ENCODE assay signal across 8 cellular contexts in genomic region chr5:119071573-119071874, GRCh38. TPM values are rescaled to one million over a fixed set of nuclear protein-coding genes. Genes with fewer than 3 reads are reported as not detected.
A peak's percentile ranks its signal among the peaks of the same experiment; 100 is the strongest.
DNase-seq lines count a peak whose midpoint lies in the region; ATAC-seq, FAIRE-seq and TF ChIP-seq lines count a peak whose summit lies in the region.

No MANE protein-coding gene starts in this region.

- H3K36me3 ChIP-seq in GM06990 (ENCODE audit: control insufficient read depth, insufficient read depth, low read length) (no peaks in the 10 kb centered on the region), HCT116 (ENCODE audit: control insufficient read depth in 1 of 2, insufficient read depth in 2 of 2, low read length in 2 of 2) (no peaks in the 10 kb centered on the region), trophoblast cell (ENCODE audit: control insufficient read depth in 1 of 2, insufficient read depth in 2 of 2, low read length in 2 of 2) (no peaks in the 10 kb centered on the region)

- peak overlapping the region; percentile 82 for H3K4ac ChIP-seq in trophoblast cell (ENCODE audit: low read depth, low read length)

- TF ChIP-seq RAD21 in HCT116 (IDR thresholded peaks at IDR 0.05; ENCODE audit: low read depth) = no peak

- H3K9ac ChIP-seq in HCT116 (ENCODE audit: low read length) (peak overlapping the region; percentile 78), trophoblast cell (ENCODE audit: low read length) (peak overlapping the region; percentile 87)

- peak; percentile 10 for ATAC-seq in HCT116

- RAD21 ChIA-PET in HCT116 (lab: Charles Lee; ENCODE audit: low non-redundant PET in 1 of 2, low total read pairs in 2 of 2, uncharacterized antibody in 2 of 2, unreplicated experiment in 2 of 2) = no interaction called here

- H2AK5ac ChIP-seq in trophoblast cell (ENCODE audit: low read length) = no peak overlapping the region

- H4K20me1 ChIP-seq in HCT116 (ENCODE audit: insufficient read depth) = no peaks in the 10 kb centered on the region

- H3K4me2 ChIP-seq in HCT116 (ENCODE audit: low read length) = peak overlapping the region; percentile 98
- H3K4me2 ChIP-seq in trophoblast cell (ENCODE audit: low read length) = peak overlapping the region; percentile 61

- H2AFZ ChIP-seq in HCT116 (ENCODE audit: low read depth, low read length, poor library complexity, severe bottlenecking) = no peak overlapping the region
- H2AFZ ChIP-seq in trophoblast cell (ENCODE audit: insufficient read depth, low read length, poor library complexity) = peak overlapping the region; percentile 99

- H3K79me2 ChIP-seq in HCT116 (ENCODE audit: insufficient read depth, low read length) (peaks cover 38% of the 10 kb centered on the region), trophoblast cell (ENCODE audit: control insufficient read depth, insufficient read depth, low read length, poor library complexity) (peaks cover 2% of the 10 kb centered on the region)

- H4K91ac ChIP-seq in trophoblast cell (ENCODE audit: low read depth, low read length) = peak overlapping the region; percentile 86

- FAIRE-seq in GM12892 (lab: Jason Lieb, UNC) = no peak

- TF ChIP-seq POLR2A in HCT116 (IDR thresholded peaks at IDR 0.05; ENCODE audit: borderline replicate concordance, extremely low read depth, insufficient read depth, insufficient read length) (no peak), GM12892 (IDR thresholded peaks at IDR 0.05; ENCODE audit: low read depth, low read length) (no peak)

- H2BK12ac ChIP-seq in trophoblast cell (ENCODE audit: low read length) = no peak overlapping the region

- H3K27me3 ChIP-seq in GM06990 (replicated peaks; ENCODE audit: control insufficient read depth, insufficient read depth, low read length) (no peaks in the 10 kb centered on the region), HCT116 (ENCODE audit: insufficient read depth, low read length) (no peaks in the 10 kb centered on the region), trophoblast cell (ENCODE audit: insufficient read depth, low read length) (no peaks in the 10 kb centered on the region)

- intact Hi-C loops in HCT116 (cut with micrococcal nuclease) = loop anchor here (2.0 kb wide), 2 partner anchors 197 to 339 kb away; no protein-coding TSS in a partner anchor

- TF ChIP-seq CTCF in GM06990 (IDR thresholded peaks at IDR 0.05; ENCODE audit: insufficient read depth, low read length, poor library complexity, severe bottlenecking) (no peak), HCT116 (IDR thresholded peaks at IDR 0.05 in 2 of 3, conservative IDR thresholded peaks at IDR 0.05 in 1 of 3; ENCODE audit: borderline replicate concordance in 1 of 3, insufficient read depth in 1 of 3, low read depth in 2 of 3, low read length in 2 of 3) (no peak), RWPE1 (conservative IDR thresholded peaks at IDR 0.05; ENCODE audit: low read depth) (no peak), fibroblast of the aortic adventitia (IDR thresholded peaks at IDR 0.05; ENCODE audit: insufficient read depth, low read length) (no peak)

- peak overlapping the region; percentile 74 for H3K4me3 ChIP-seq in GM06990 (replicated peaks; ENCODE audit: low read depth, low read length)
- peak overlapping the region; percentile 80 to 87 for H3K4me3 ChIP-seq in HCT116 (replicated peaks in 1 of 2; ENCODE audit: low read depth in 1 of 2, low read length in 2 of 2)
- H3K4me3 ChIP-seq in fibroblast of the aortic adventitia (ENCODE audit: low read depth, low read length) = peak overlapping the region; percentile 97
- peak overlapping the region; percentile 95 for H3K4me3 ChIP-seq in trophoblast cell (ENCODE audit: low read depth, low read length)

- H2BK120ac ChIP-seq in trophoblast cell (ENCODE audit: insufficient read depth, low read length, poor library complexity) = peak overlapping the region; percentile 87

- CTCF ChIA-PET in HCT116 (lab: Charles Lee) (no interaction called here), RWPE1 (lab: Yijun Ruan, JAX) (interaction anchor here (0.6 to 1.8 kb wide), 5 partner anchors 196 to 340 kb away, joined by 4 to 6 read pairs (median 4); no protein-coding TSS in a partner anchor)

- H3K23ac ChIP-seq in trophoblast cell (ENCODE audit: low read length) = no peak overlapping the region

- H3K4me1 ChIP-seq in HCT116 (ENCODE audit: control insufficient read depth in 1 of 2, insufficient read depth in 2 of 2, low read length in 2 of 2) (peaks cover 10 to 13% of the 10 kb centered on the region in 2 experiments; a peak in 3 of 4 replicates), trophoblast cell (ENCODE audit: control insufficient read depth in 1 of 2, insufficient read depth in 2 of 2, low read length in 2 of 2) (peaks cover 0 to 2% of the 10 kb centered on the region in 2 experiments)

- no peak for DNase-seq in GM06990 (ENCODE audit: extremely low read depth, insufficient read length)
- DNase-seq in HCT116 (ENCODE audit: low read depth, low spot score) = no peak
- no peak for DNase-seq in RWPE1 (ENCODE audit: low spot score)
- no peak for DNase-seq in fibroblast of the aortic adventitia (ENCODE audit: low read depth)
- DNase-seq in trophoblast cell = no peak
- DNase-seq in HCEC 1CT = no peak
- no peak for DNase-seq in GM12892 (ENCODE audit: insufficient read length)
- no peak for DNase-seq in NOMO-1 (lab: John Stamatoyannopoulos, UW; ENCODE audit: unreplicated experiment in 2 of 2)

- H3K27ac ChIP-seq in HCT116 (ENCODE audit: low read depth, low read length) (peak overlapping the region; percentile 70), RWPE1 (peak overlapping the region; percentile 91), trophoblast cell (ENCODE audit: low read depth, low read length) (peak overlapping the region; percentile 65)

- no peaks in the 10 kb centered on the region for H3K9me2 ChIP-seq in HCT116 (ENCODE audit: insufficient read depth)

- H2BK5ac ChIP-seq in trophoblast cell (ENCODE audit: low read depth, low read length, poor library complexity) = no peak overlapping the region

- H4K8ac ChIP-seq in trophoblast cell (ENCODE audit: low read depth, low read length) = peak overlapping the region; percentile 92

- H3K9me3 ChIP-seq in HCT116 (ENCODE audit: control insufficient read depth in 1 of 2, insufficient read depth in 1 of 2, low read depth in 1 of 2, low read length in 2 of 2) = no peaks in the 10 kb centered on the region
- H3K9me3 ChIP-seq in trophoblast cell (ENCODE audit: insufficient read depth, low read depth, low read length) = no peaks in the 10 kb centered on the region

- H3K79me1 ChIP-seq in trophoblast cell (ENCODE audit: low read length) = peaks cover 6% of the 10 kb centered on the region

- POLR2A ChIA-PET in HCT116 (lab: Charles Lee) = interaction anchor here (1.0 to 1.5 kb wide), 3 partner anchors 9 to 203 kb away, joined by 5 to 6 read pairs (median 5); no protein-coding TSS in a partner anchor
- POLR2A ChIA-PET in RWPE1 (lab: Yijun Ruan, JAX; ENCODE audit: low non-redundant PET) = interaction anchor here (1.1 to 1.3 kb wide), 3 partner anchors 28 to 263 kb away, joined by 3 to 4 read pairs (median 4); no protein-coding TSS in a partner anchor

- H3K18ac ChIP-seq in trophoblast cell (ENCODE audit: low read length) = peak overlapping the region; percentile 81

- H3K14ac ChIP-seq in trophoblast cell (ENCODE audit: low read length) = peak overlapping the region; percentile 95

- WGBS in trophoblast cell (ENCODE audit: extremely low coverage, insufficient coverage, insufficient read length) = no CpG with 5 or more reads among the region's 18 CpGs

- peak overlapping the region; percentile 93 for H4K12ac ChIP-seq in trophoblast cell (ENCODE audit: low read depth, low read length)

- no TSS peak for BruUV-seq in HCT116 (replicated peaks; lab: Mats Ljungman, UMichigan)

TF ChIP-seq in HCT116, 20 proteins besides CTCF, POLR2A, EP300 and RAD21:
- no peak for TF ChIP-seq TCF7L2 (IDR thresholded peaks at IDR 0.05; ENCODE audit: borderline replicate concordance, extremely low read depth, insufficient read depth, insufficient read length)
- no peak for TF ChIP-seq CEBPB (IDR thresholded peaks at IDR 0.05; ENCODE audit: low read depth)
- no peak for TF ChIP-seq SIN3A (IDR thresholded peaks at IDR 0.05; ENCODE audit: low read depth)
- no peak for TF ChIP-seq YY1 (IDR thresholded peaks at IDR 0.05; ENCODE audit: extremely low read depth, insufficient replicate concordance, low read depth, low read length)
- no peak for TF ChIP-seq SP1 (IDR thresholded peaks at IDR 0.05; ENCODE audit: low read depth)
- no peak for TF ChIP-seq JUND (IDR thresholded peaks at IDR 0.05)
- TF ChIP-seq REST (IDR thresholded peaks at IDR 0.05; ENCODE audit: low read depth) = no peak
- no peak for TF ChIP-seq CBX3 (IDR thresholded peaks at IDR 0.05; ENCODE audit: low read depth)
- no peak for TF ChIP-seq POLR2AphosphoS5 (IDR thresholded peaks at IDR 0.05; ENCODE audit: low read depth, low read length)

RNA-seq across cellular contexts. Expression of gene DMXL1, which starts 0.6 kb away (rescaled TPM):
- total RNA-seq in HCT116 (2021; ENCODE audit: unreplicated experiment) (21.1 TPM), fibroblast of the aortic adventitia (ENCODE audit: low replicate concordance) (57.6 and 152 TPM in 2 replicates)
- polyA plus RNA-seq in HCT116 (2012) = 5.5 and 8.2 TPM in 2 replicates
- polyA plus RNA-seq in trophoblast cell (2013) = 13.8 and 15.1 TPM in 2 replicates
- 29.7 TPM for polyA plus RNA-seq in GM12892 (2012; ENCODE audit: missing spikeins)
